ENCODE assay signal across 16 cellular contexts in genomic region chr5:150440948-150441812, GRCh38. TPM values are rescaled to one million over a fixed set of nuclear protein-coding genes. Genes with fewer than 3 reads are reported as not detected.
DNase-seq lines count a peak whose midpoint lies in the region; ATAC-seq and TF ChIP-seq lines count a peak whose summit lies in the region.
"Had no signal": no experiment of that assay in that cellular context is flagged by ENCODE, and none has a peak within 500 bp of the region (broad histone marks: within the 10 kb centered on the region; RNA-seq: fewer than 3 reads in every experiment).

No MANE protein-coding gene starts in this region.

- no peak overlapping the region for H3K4me3 Mint-ChIP-seq in brain
- H3K4me3 Mint-ChIP-seq: activated naive CD8-positive, alpha-beta T cell; stimulated activated memory B cell treated with anti-CD40 and anti-IgM and Interleukin-4, amounts not matched to agents 10 μg/mL and 1 μg/mL and 100 μg/mL, for 72 hours had no signal

- no peaks in the 10 kb centered on the region for H3K9me3 Mint-ChIP-seq in brain
- H3K9me3 Mint-ChIP-seq: stimulated activated memory B cell treated with anti-CD40 and anti-IgM and Interleukin-4, amounts not matched to agents 10 μg/mL and 1 μg/mL and 100 μg/mL, for 72 hours had no signal

- peaks cover 4% of the 10 kb centered on the region for H3K4me1 Mint-ChIP-seq in brain

- H3K27ac ChIP-seq in layer of hippocampus (ENCODE audit: low read depth, low read length): peak overlapping the region; percentile 21
- H3K27ac ChIP-seq: lower lobe of right lung, pancreas had no signal

- ATAC-seq in HG02938 (IDR thresholded peaks at IDR 0.05; ENCODE audit: unreplicated experiment): no peak
- ATAC-seq: stimulated activated memory B cell treated with anti-CD40 and anti-IgM and Interleukin-4, amounts not matched to agents 10 μg/mL and 1 μg/mL and 100 μg/mL, for 72 hours had no signal

- H3K27me3 Mint-ChIP-seq in brain: peaks cover 6% of the 10 kb centered on the region
- H3K27me3 Mint-ChIP-seq: activated naive CD8-positive, alpha-beta T cell; stimulated activated memory B cell treated with anti-CD40 and anti-IgM and Interleukin-4, amounts not matched to agents 10 μg/mL and 1 μg/mL and 100 μg/mL, for 72 hours had no signal

- peaks cover 25% of the 10 kb centered on the region for H3K36me3 Mint-ChIP-seq in brain

- no peak for TF ChIP-seq CTCF in brain (conservative IDR thresholded peaks at IDR 0.05)

- peak; percentile 12 for DNase-seq in stimulated activated CD4-positive, alpha-beta T cell treated with anti-CD3 and anti-CD28 coated beads, Interleukin-15, amount 100 ng/mL, for 24 hours
- no peak for DNase-seq in stimulated activated CD4-positive, alpha-beta T cell treated with anti-CD3 and anti-CD28 coated beads, Interleukin-12 subunit alpha, Interleukin-12 subunit beta, amount 100 ng/mL, for 4 hours
- DNase-seq in AML-193 (lab: John Stamatoyannopoulos, UW) (no peak), iPS-NIHi7 (ENCODE audit: extremely low spot score) (no peak), inferior parietal cortex (ENCODE audit: extremely low spot score) (no peak)
- DNase-seq: activated CD4-positive, alpha-beta T cell treated with anti-CD3 and anti-CD28 coated beads, Interleukin-2, amount 50 U/mL, for 4 hours; KBM-7; lower lobe of right lung; NCI-H187 treated with DMSO at 0.1 percent for 48 hours; NK-92 treated with Interleukin-12 subunit alpha and Interleukin-12 subunit beta, amount 100 ng/mL, for 24 hours; pancreas had no signal

- no peaks in the 10 kb centered on the region for H3K27me3 ChIP-seq in layer of hippocampus (ENCODE audit: control insufficient read depth, insufficient read depth, low read length)
- H3K27me3 ChIP-seq: pancreas had no signal

- peak overlapping the region in 4 of 5 experiments; percentile 8 to 77 (median 55) for H3K27ac Mint-ChIP-seq in brain
- H3K27ac Mint-ChIP-seq: stimulated activated memory B cell treated with anti-CD40 and anti-IgM and Interleukin-4, amounts not matched to agents 10 μg/mL and 1 μg/mL and 100 μg/mL, for 72 hours had no signal

RNA-seq across cellular contexts. Expression of gene RPS14, which starts 8.4 kb away (rescaled TPM):
- 2,096 TPM for polyA plus RNA-seq in brain (ENCODE audit: insufficient read depth, low read depth, low replicate concordance)

RNA-seq across cellular contexts. Expression of gene CD74, which starts 28.5 kb away (rescaled TPM):
- polyA plus RNA-seq in brain (ENCODE audit: insufficient read depth, low read depth, low replicate concordance): 333 TPM
